14 cellular contexts compared by ENCODE assay signal in the genomic region with DNA sequence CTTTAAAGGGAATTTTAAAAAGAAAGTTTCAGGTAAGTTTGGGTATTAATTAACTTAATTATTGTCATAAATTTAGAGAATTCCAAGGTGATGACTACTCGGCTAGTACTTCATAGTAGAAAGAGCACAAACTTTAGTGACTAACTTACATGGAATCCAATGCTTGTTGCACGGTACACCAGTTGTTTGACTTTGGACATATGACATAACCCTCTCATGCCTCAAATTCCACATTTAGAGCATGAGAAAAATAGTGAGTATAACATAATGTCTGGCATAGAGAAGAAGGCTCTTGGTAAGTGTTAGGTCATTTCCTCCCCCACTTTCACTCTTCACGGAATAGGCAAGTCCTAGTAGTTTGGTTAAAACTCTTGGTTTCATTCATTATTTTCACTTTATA.
A peak's percentile ranks its signal among the peaks of the same experiment; 100 is the strongest.
DNase-seq lines count a peak whose midpoint lies in the region; ATAC-seq and TF ChIP-seq lines count a peak whose summit lies in the region.
"Had no signal": no experiment of that assay in that cellular context is flagged by ENCODE, and none has a peak within 500 bp of the region (broad histone marks: within the 10 kb centered on the region; RNA-seq: fewer than 3 reads in every experiment).

No MANE protein-coding gene starts in this region.

- H2BK12ac ChIP-seq in neuronal stem cell (ENCODE audit: low read length), result no peak overlapping the region

- H2BK5ac ChIP-seq in neuronal stem cell (ENCODE audit: low read length), result no peak overlapping the region

- no peaks in the 10 kb centered on the region for H3K27me3 Mint-ChIP-seq in CD4-positive, alpha-beta T cell
- H3K27me3 Mint-ChIP-seq in Calu3 (ENCODE audit: unreplicated experiment), result no peaks in the 10 kb centered on the region
- H3K27me3 Mint-ChIP-seq: activated naive CD8-positive, alpha-beta T cell had no signal

- H3K27ac ChIP-seq in CD4-positive, alpha-beta T cell (ENCODE audit: low read depth, low read length), result no peak overlapping the region
- H3K27ac ChIP-seq in neuronal stem cell (replicated peaks; ENCODE audit: low read length), result no peak overlapping the region

- POLR2A ChIA-PET in CD4-positive, alpha-beta T cell (lab: Charles Lee), result no interaction called here

- H3K4me1 ChIP-seq in neuronal stem cell (ENCODE audit: control insufficient read depth in 2 of 2, insufficient read depth in 1 of 2, low read depth in 1 of 2, low read length in 2 of 2), result no peaks in the 10 kb centered on the region

- no peaks in the 10 kb centered on the region for H3K9me3 ChIP-seq in CD4-positive, alpha-beta T cell (ENCODE audit: control insufficient read depth, low read length)
- H3K9me3 ChIP-seq in neuronal stem cell (replicated peaks in 1 of 2; ENCODE audit: control insufficient read depth in 2 of 2, insufficient read depth in 1 of 2, low read depth in 1 of 2, low read length in 2 of 2), result no peaks in the 10 kb centered on the region

- no peak for ATAC-seq in CD4-positive, alpha-beta T cell (ENCODE audit: poor library complexity)
- ATAC-seq: stimulated activated effector memory CD8-positive, alpha-beta T cell treated with anti-CD3 and anti-CD28 coated beads, Interleukin-12 subunit alpha, Interleukin-12 subunit beta, amount 100 ng/mL, for 72 hours had no signal

- H3K79me1 ChIP-seq in neuronal stem cell (ENCODE audit: low read depth, low read length), result no peaks in the 10 kb centered on the region

- no peaks in the 10 kb centered on the region for H3K9me3 Mint-ChIP-seq in CD4-positive, alpha-beta T cell
- peaks cover 2% of the 10 kb centered on the region for H3K9me3 Mint-ChIP-seq in Calu3 (ENCODE audit: low read depth, unreplicated experiment)

- H3K23ac ChIP-seq in neuronal stem cell (ENCODE audit: low read depth, low read length, poor library complexity), result no peak overlapping the region

- intact Hi-C loops in CD4-positive, alpha-beta T cell (cut with DNase I, micrococcal nuclease), result no loop called here
- intact Hi-C loops in Calu3 (cut with micrococcal nuclease; ENCODE audit: unreplicated experiment), result loop anchor here (5.0 kb wide), 2 partner anchors 208 to 433 kb away; no protein-coding TSS in a partner anchor

- H3K4me3 Mint-ChIP-seq in CD4-positive, alpha-beta T cell, result no peak overlapping the region
- no peak overlapping the region for H3K4me3 Mint-ChIP-seq in Calu3 (ENCODE audit: low read depth, unreplicated experiment)
- H3K4me3 Mint-ChIP-seq: activated naive CD8-positive, alpha-beta T cell; nephron progenitor cell; stimulated activated effector memory CD8-positive, alpha-beta T cell treated with anti-CD3 and anti-CD28 coated beads, Interleukin-12 subunit alpha, Interleukin-12 subunit beta, amount 100 ng/mL, for 72 hours had no signal

- no peak overlapping the region for H4K91ac ChIP-seq in neuronal stem cell (ENCODE audit: low read depth, low read length, poor library complexity)

- H2AFZ ChIP-seq in neuronal stem cell (ENCODE audit: low read length), result no peak overlapping the region

- H3K18ac ChIP-seq in neuronal stem cell (ENCODE audit: low read length), result no peak overlapping the region

- H3K9ac ChIP-seq in neuronal stem cell (ENCODE audit: low read depth, low read length, poor library complexity), result no peak overlapping the region

- H3K4ac ChIP-seq in neuronal stem cell (ENCODE audit: low read length), result no peak overlapping the region

- no peaks in the 10 kb centered on the region for H3K36me3 Mint-ChIP-seq in CD4-positive, alpha-beta T cell (ENCODE audit: low read depth)
- no peaks in the 10 kb centered on the region for H3K36me3 Mint-ChIP-seq in Calu3 (ENCODE audit: insufficient read depth, unreplicated experiment)
- H3K36me3 Mint-ChIP-seq: activated naive CD8-positive, alpha-beta T cell; stimulated activated effector memory CD8-positive, alpha-beta T cell treated with anti-CD3 and anti-CD28 coated beads, Interleukin-12 subunit alpha, Interleukin-12 subunit beta, amount 100 ng/mL, for 72 hours had no signal

- no peak overlapping the region for H2AK5ac ChIP-seq in neuronal stem cell (ENCODE audit: low read depth, low read length)

- H3K4me1 Mint-ChIP-seq in CD4-positive, alpha-beta T cell (ENCODE audit: low read depth), result no peaks in the 10 kb centered on the region
- H3K4me1 Mint-ChIP-seq in Calu3 (ENCODE audit: low read depth, unreplicated experiment), result no peaks in the 10 kb centered on the region
- H3K4me1 Mint-ChIP-seq: nephron progenitor cell; stimulated activated effector memory CD8-positive, alpha-beta T cell treated with anti-CD3 and anti-CD28 coated beads, Interleukin-12 subunit alpha, Interleukin-12 subunit beta, amount 100 ng/mL, for 72 hours had no signal

- no peak overlapping the region for H2BK120ac ChIP-seq in neuronal stem cell (ENCODE audit: low read depth, low read length)

- TF ChIP-seq CTCF in fibroblast of villous mesenchyme (IDR thresholded peaks at IDR 0.05; ENCODE audit: insufficient read depth, low read depth, low read length) (no peak), Calu3 (IDR thresholded peaks at IDR 0.05; ENCODE audit: unreplicated experiment) (no peak)
- no peak for TF ChIP-seq CTCF in CD4-positive, alpha-beta T cell (IDR thresholded peaks at IDR 0.05)

- no peaks in the 10 kb centered on the region for H3K36me3 ChIP-seq in neuronal stem cell (replicated peaks in 1 of 2; ENCODE audit: control insufficient read depth in 2 of 2, insufficient read depth in 2 of 2, low read length in 2 of 2)

- H4K8ac ChIP-seq in neuronal stem cell (ENCODE audit: low read depth, low read length), result no peak overlapping the region

- H3K14ac ChIP-seq in neuronal stem cell (ENCODE audit: low read length), result no peak overlapping the region

- no TSS peak for BruUV-seq in Calu3 (replicated peaks; lab: Mats Ljungman, UMichigan)

- H3K27me3 ChIP-seq in CD4-positive, alpha-beta T cell (ENCODE audit: control insufficient read depth, insufficient read depth, low read length), result no peaks in the 10 kb centered on the region
- no peaks in the 10 kb centered on the region for H3K27me3 ChIP-seq in neuronal stem cell (ENCODE audit: control insufficient read depth in 3 of 3, insufficient read depth in 3 of 3, low read depth in 1 of 3, low read length in 3 of 3)

- CTCF ChIA-PET in CD4-positive, alpha-beta T cell (lab: Charles Lee), result no interaction called here
- CTCF ChIA-PET in Calu3 (lab: Charles Lee), result no interaction called here

- H3K4me2 ChIP-seq in neuronal stem cell (ENCODE audit: insufficient read depth, low read length, poor library complexity, severe bottlenecking), result no peak overlapping the region

- H3K4me3 ChIP-seq in fibroblast of villous mesenchyme (ENCODE audit: low read depth, low read length), result no peak overlapping the region
- H3K4me3 ChIP-seq in neuronal stem cell (ENCODE audit: low read length in 2 of 2), result no peak overlapping the region

- DNase-seq in HPDE6-E6E7 (ENCODE audit: extremely low spot score) (peak; percentile 17), amniotic epithelial cell (ENCODE audit: low read depth) (peak; percentile 94), fibroblast of villous mesenchyme (ENCODE audit: low read depth) (peak; percentile 72), stromal cell of bone marrow (ENCODE audit: low read depth) (peak; percentile 40), neuronal stem cell (ENCODE audit: low spot score) (no peak), Calu3 (no peak)
- DNase-seq in CD4-positive, alpha-beta T cell, result no peak
- DNase-seq: activated CD8-positive, alpha-beta memory T cell treated with anti-CD3 and anti-CD28 coated beads for 24 hours; DMS153; NCI-H1694 treated with DMSO at 0.1 percent for 48 hours; nephron progenitor cell; stimulated activated CD4-positive, alpha-beta T cell treated with anti-CD3 and anti-CD28 coated beads, Interleukin-15, amount 100 ng/mL, for 24 hours had no signal

- no CpG with 5 or more reads among the region's 3 CpGs for WGBS in neuronal stem cell (ENCODE audit: extremely low coverage in 2 of 2, insufficient read length in 2 of 2, insufficient replicate concordance in 1 of 2), 2 donors

- no peak overlapping the region for H2BK15ac ChIP-seq in neuronal stem cell (ENCODE audit: low read length)

- no peak overlapping the region for H3K27ac Mint-ChIP-seq in CD4-positive, alpha-beta T cell
- no peak overlapping the region for H3K27ac Mint-ChIP-seq in Calu3 (ENCODE audit: unreplicated experiment)
- H3K27ac Mint-ChIP-seq: activated naive CD8-positive, alpha-beta T cell; nephron progenitor cell; stimulated activated effector memory CD8-positive, alpha-beta T cell treated with anti-CD3 and anti-CD28 coated beads, Interleukin-12 subunit alpha, Interleukin-12 subunit beta, amount 100 ng/mL, for 72 hours had no signal

Comparison
In these comparisons a context has a peak if more than half of its experiments do, and no peak if none do; other contexts are left out.
1. DNase-seq: peak in HPDE6-E6E7 (single experiment), amniotic epithelial cell (single experiment), fibroblast of villous mesenchyme (single experiment) and stromal cell of bone marrow (single experiment); none in CD4-positive, alpha-beta T cell (0 of 10), neuronal stem cell (single experiment) and Calu3 (single experiment).